ENCODE assay signal across 8 cellular contexts in genomic region chr9:132269704-132270516, GRCh38.
DNase-seq lines count a peak whose midpoint lies in the region; ATAC-seq and TF ChIP-seq lines count a peak whose summit lies in the region.
"Not testable (repeated sequence)": the region's sequence is repeated elsewhere in the genome, so short reads cannot be mapped to it uniquely, and the experiment has no call there.

No MANE protein-coding gene starts in this region.

- not testable (repeated sequence) for H3K23ac ChIP-seq in mesendoderm (ENCODE audit: low read length)

- H2AFZ ChIP-seq in PC-9: not testable (repeated sequence)

- H3F3A ChIP-seq in PC-9 (ENCODE audit: insufficient read depth, low read depth): peaks cover 37% of the 10 kb centered on the region

- H3K4ac ChIP-seq in mesendoderm (ENCODE audit: low read depth, low read length): peak overlapping the region; percentile 16

- H3K4me1 Mint-ChIP-seq in CD4-positive, CD25-positive, alpha-beta regulatory T cell: peaks cover 2 to 12% (median 9%) of the 10 kb centered on the region in 4 donors
- H3K4me1 Mint-ChIP-seq in activated naive CD8-positive, alpha-beta T cell treated with anti-CD3 and anti-CD28 coated beads for 36 hours: not testable (repeated sequence)

- H2BK5ac ChIP-seq in mesendoderm (ENCODE audit: low read length): not testable (repeated sequence)

- not testable (repeated sequence) for H3K18ac ChIP-seq in mesendoderm (ENCODE audit: low read length)

- not testable (repeated sequence) for H3K79me1 ChIP-seq in mesendoderm (ENCODE audit: low read length)

- not testable (repeated sequence) for H3K4me3 ChIP-seq in CD4-positive, CD25-positive, alpha-beta regulatory T cell (ENCODE audit: low read depth, low read length); HUES48 (ENCODE audit: low read depth, low read length); PC-9; mesendoderm (ENCODE audit: low read length)

- not testable (repeated sequence) for H3K56ac ChIP-seq in mesendoderm (ENCODE audit: low read length)

- not testable (repeated sequence) for H4K20me1 ChIP-seq in PC-9 (ENCODE audit: insufficient read depth)

- not testable (repeated sequence) for TF ChIP-seq CTCF in PC-9 (conservative IDR thresholded peaks at IDR 0.05)

- intact Hi-C loops in PC-9 (cut with micrococcal nuclease; ENCODE audit: unreplicated experiment): not testable (repeated sequence)

- H3K79me2 ChIP-seq in PC-9 (ENCODE audit: low read depth); mesendoderm (ENCODE audit: control insufficient read depth, insufficient read depth, low read length): not testable (repeated sequence)

- H3K4me2 ChIP-seq in PC-9; mesendoderm (ENCODE audit: low read length): not testable (repeated sequence)

- CTCF ChIA-PET in PC-9 (lab: Charles Lee): interaction anchor here (0.6 kb wide), 3 partner anchors 335 to 1088 kb away, joined by 4 read pairs; no protein-coding TSS in a partner anchor

- not testable (repeated sequence) for H3K4me3 Mint-ChIP-seq in CD4-positive, CD25-positive, alpha-beta regulatory T cell; activated naive CD8-positive, alpha-beta T cell treated with anti-CD3 and anti-CD28 coated beads for 36 hours

- not testable (repeated sequence) for H2BK15ac ChIP-seq in mesendoderm (replicated peaks; ENCODE audit: low read depth)

- H4K8ac ChIP-seq in mesendoderm (ENCODE audit: low read depth, low read length): not testable (repeated sequence)

- not testable (repeated sequence) for H3K9me3 ChIP-seq in CD4-positive, CD25-positive, alpha-beta regulatory T cell (ENCODE audit: control insufficient read depth in 2 of 2, low read length in 2 of 2); HUES48 (ENCODE audit: control insufficient read depth, insufficient read depth, low read length); PC-9 (ENCODE audit: insufficient read depth, low read depth)

- not testable (repeated sequence) for H3K4me1 ChIP-seq in CD4-positive, CD25-positive, alpha-beta regulatory T cell (ENCODE audit: control insufficient read depth, insufficient read depth, low read length, poor library complexity, severe bottlenecking); HUES48 (ENCODE audit: control insufficient read depth, insufficient read depth, low read length); PC-9 (replicated peaks; ENCODE audit: insufficient read depth); mesendoderm (ENCODE audit: control insufficient read depth, low read depth, low read length)

- H3K27me3 Mint-ChIP-seq in CD4-positive, CD25-positive, alpha-beta regulatory T cell; activated naive CD8-positive, alpha-beta T cell treated with anti-CD3 and anti-CD28 coated beads for 36 hours: not testable (repeated sequence)

- not testable (repeated sequence) for H3K9me2 ChIP-seq in PC-9 (ENCODE audit: insufficient read depth)

- POLR2A ChIA-PET in PC-9 (lab: Charles Lee; ENCODE audit: unreplicated experiment): not testable (repeated sequence)

- peak in 2 of 3 donors; percentile 16 for DNase-seq in CD4-positive, CD25-positive, alpha-beta regulatory T cell
- DNase-seq in PC-9 (peak; percentile 24 to 95), mesendoderm (peak; percentile 68)
- peak; percentile 33 to 52 for DNase-seq in activated CD4-positive, alpha-beta T cell treated with anti-CD3 and anti-CD28 coated beads, Interleukin-2, amount 50 U/mL, for 48 hours
- peak; percentile 47 for DNase-seq in activated naive CD8-positive, alpha-beta T cell treated with anti-CD3 and anti-CD28 coated beads for 36 hours
- DNase-seq in stimulated activated naive CD8-positive, alpha-beta T cell treated with anti-CD3 and anti-CD28 coated beads, Interleukin-15, Interleukin-2, amounts not matched to agents 100 U/mL and 50 U/mL, for 24 hours: not testable (repeated sequence)

- not testable (repeated sequence) for H3K27me3 ChIP-seq in CD4-positive, CD25-positive, alpha-beta regulatory T cell (ENCODE audit: control insufficient read depth, insufficient read depth, low read length); HUES48 (ENCODE audit: control insufficient read depth, insufficient read depth, low read length); PC-9 (ENCODE audit: insufficient read depth, low read depth); mesendoderm (ENCODE audit: insufficient read depth, low read length, poor library complexity)

- H3K36me3 Mint-ChIP-seq in CD4-positive, CD25-positive, alpha-beta regulatory T cell: peaks cover 45% of the 10 kb centered on the region
- H3K36me3 Mint-ChIP-seq in activated naive CD8-positive, alpha-beta T cell treated with anti-CD3 and anti-CD28 coated beads for 36 hours: peaks cover 43% of the 10 kb centered on the region

- not testable (repeated sequence) for H3K9me3 Mint-ChIP-seq in CD4-positive, CD25-positive, alpha-beta regulatory T cell; activated naive CD8-positive, alpha-beta T cell treated with anti-CD3 and anti-CD28 coated beads for 36 hours

- ATAC-seq in CD4-positive, CD25-positive, alpha-beta regulatory T cell (ENCODE audit: low read depth in 2 of 2): not testable (repeated sequence)
- ATAC-seq in esophagus mucosa: peak; percentile 86
- ATAC-seq in stimulated activated naive CD8-positive, alpha-beta T cell treated with anti-CD3 and anti-CD28 coated beads, Interleukin-15, Interleukin-2, amounts not matched to agents 100 U/mL and 50 U/mL, for 24 hours: peak; percentile 23

- peak overlapping the region; percentile 15 for H3K27ac ChIP-seq in CD4-positive, CD25-positive, alpha-beta regulatory T cell (ENCODE audit: insufficient read depth, low read length, poor library complexity, severe bottlenecking)
- peak overlapping the region; percentile 71 for H3K27ac ChIP-seq in HUES48 (ENCODE audit: low read depth, low read length)
- peak overlapping the region; percentile 99 for H3K27ac ChIP-seq in PC-9
- peak overlapping the region; percentile 81 for H3K27ac ChIP-seq in mesendoderm (ENCODE audit: low read depth, low read length)

- no CpG with 5 or more reads among the region's 16 CpGs for WGBS in mesendoderm (ENCODE audit: extremely low coverage, insufficient coverage, low lambda C conversion rate)

- peak overlapping the region in 1 of 3 donors; percentile 51 for H3K27ac Mint-ChIP-seq in CD4-positive, CD25-positive, alpha-beta regulatory T cell
- peak overlapping the region; percentile 42 for H3K27ac Mint-ChIP-seq in activated naive CD8-positive, alpha-beta T cell treated with anti-CD3 and anti-CD28 coated beads for 36 hours

- not testable (repeated sequence) for H2BK120ac ChIP-seq in mesendoderm (ENCODE audit: low read depth, low read length)

- not testable (repeated sequence) for H3K9ac ChIP-seq in HUES48 (ENCODE audit: low read depth, low read length); mesendoderm (ENCODE audit: low read length)

- not testable (repeated sequence) for H2AK5ac ChIP-seq in mesendoderm (ENCODE audit: low read length)

- not testable (repeated sequence) for H4K5ac ChIP-seq in mesendoderm (ENCODE audit: low read length)

- not testable (repeated sequence) for BruUV-seq in PC-9 (replicated peaks; lab: Mats Ljungman, UMichigan)

- peaks cover 87% of the 10 kb centered on the region for H3K36me3 ChIP-seq in CD4-positive, CD25-positive, alpha-beta regulatory T cell (ENCODE audit: control insufficient read depth, insufficient read depth, low read length)
- H3K36me3 ChIP-seq in HUES48 (ENCODE audit: control insufficient read depth, insufficient read depth, low read length): peaks cover 91% of the 10 kb centered on the region
- peaks cover 36% of the 10 kb centered on the region for H3K36me3 ChIP-seq in PC-9 (ENCODE audit: low read depth)
- H3K36me3 ChIP-seq in mesendoderm (ENCODE audit: control insufficient read depth, insufficient read depth, low read length): peaks cover 14% of the 10 kb centered on the region

Comparison
In these comparisons a context has a peak if more than half of its experiments do, and no peak if none do; other contexts are left out.
1. H3K27ac ChIP-seq: peak in every context shown above with its lines; median percentile 99 in PC-9; 81 in mesendoderm; 71 in HUES48; 15 in CD4-positive, CD25-positive, alpha-beta regulatory T cell.